In genomic region chr13:20375871-20376270, GRCh38 we compare ENCODE assay signal across 24 cellular contexts.
"Had no signal": no experiment of that assay in that cellular context is flagged by ENCODE, and none has a peak within 500 bp of the region (broad histone marks: within the 10 kb centered on the region; RNA-seq: fewer than 3 reads in every experiment).

No MANE protein-coding gene starts in this region.

- H3K36me3 Mint-ChIP-seq: naive thymus-derived CD4-positive, alpha-beta T cell; natural killer cell; neural progenitor cell; stimulated activated effector memory CD8-positive, alpha-beta T cell treated with anti-CD3 and anti-CD28 coated beads, Interleukin-12 subunit alpha, Interleukin-12 subunit beta, amount 100 ng/mL, for 72 hours had no signal

- ATAC-seq: naive thymus-derived CD4-positive, alpha-beta T cell; natural killer cell; pancreas; right cardiac atrium; right lobe of liver; stimulated activated effector memory CD8-positive, alpha-beta T cell treated with anti-CD3 and anti-CD28 coated beads, Interleukin-12 subunit alpha, Interleukin-12 subunit beta, amount 100 ng/mL, for 72 hours; stimulated activated naive CD8-positive, alpha-beta T cell treated with anti-CD3 and anti-CD28 coated beads, Interleukin-15, amount 100 ng/mL, for 72 hours; stimulated activated naive CD8-positive, alpha-beta T cell treated with anti-CD3 and anti-CD28 coated beads, Interleukin-15, Interleukin-2, amounts not matched to agents 100 U/mL and 50 U/mL, for 24 hours had no signal

- H3K4me3 Mint-ChIP-seq: naive thymus-derived CD4-positive, alpha-beta T cell; natural killer cell; nephron; neural progenitor cell; stimulated activated effector memory CD8-positive, alpha-beta T cell treated with anti-CD3 and anti-CD28 coated beads, Interleukin-12 subunit alpha, Interleukin-12 subunit beta, amount 100 ng/mL, for 72 hours; stimulated activated naive CD8-positive, alpha-beta T cell treated with anti-CD3 and anti-CD28 coated beads, Interleukin-15, amount 100 ng/mL, for 72 hours had no signal

- H3K4me1 Mint-ChIP-seq: natural killer cell; nephron; stimulated activated effector memory CD8-positive, alpha-beta T cell treated with anti-CD3 and anti-CD28 coated beads, Interleukin-12 subunit alpha, Interleukin-12 subunit beta, amount 100 ng/mL, for 72 hours; stimulated activated naive CD8-positive, alpha-beta T cell treated with anti-CD3 and anti-CD28 coated beads, Interleukin-15, amount 100 ng/mL, for 72 hours had no signal

- H3K9me3 Mint-ChIP-seq: naive thymus-derived CD4-positive, alpha-beta T cell; natural killer cell; nephron; neural progenitor cell; stimulated activated effector memory CD8-positive, alpha-beta T cell treated with anti-CD3 and anti-CD28 coated beads, Interleukin-12 subunit alpha, Interleukin-12 subunit beta, amount 100 ng/mL, for 72 hours; stimulated activated naive CD8-positive, alpha-beta T cell treated with anti-CD3 and anti-CD28 coated beads, Interleukin-15, amount 100 ng/mL, for 72 hours had no signal

- H3K27me3 Mint-ChIP-seq: stimulated activated naive CD8-positive, alpha-beta T cell treated with anti-CD3 and anti-CD28 coated beads, Interleukin-15, amount 100 ng/mL, for 72 hours had no signal

- H3K27ac Mint-ChIP-seq: natural killer cell; nephron; neural progenitor cell; stimulated activated effector memory CD8-positive, alpha-beta T cell treated with anti-CD3 and anti-CD28 coated beads, Interleukin-12 subunit alpha, Interleukin-12 subunit beta, amount 100 ng/mL, for 72 hours; stimulated activated naive CD8-positive, alpha-beta T cell treated with anti-CD3 and anti-CD28 coated beads, Interleukin-15, amount 100 ng/mL, for 72 hours had no signal

- DNase-seq: naive thymus-derived CD4-positive, alpha-beta T cell; natural killer cell; occipital lobe; pancreas; retina; right cardiac atrium; right lobe of liver; sigmoid colon; small intestine; stimulated activated CD4-positive, alpha-beta T cell treated with anti-CD3 and anti-CD28 coated beads, Interleukin-15, amount 100 ng/mL, for 24 hours; stimulated activated CD4-positive, alpha-beta T cell treated with anti-CD3 and anti-CD28 coated beads, Interleukin-2, amount 100 ng/mL, for 24 hours; stimulated activated CD4-positive, alpha-beta T cell treated with anti-CD3 and anti-CD28 coated beads, Interleukin-2, amount 100 ng/mL, for 48 hours; stimulated activated CD4-positive, alpha-beta T cell treated with anti-CD3 and anti-CD28 coated beads, Interleukin-4, amount 100 ng/mL, for 24 hours; stimulated activated naive CD4-positive, alpha-beta T cell; stimulated activated naive CD8-positive, alpha-beta T cell treated with anti-CD3 and anti-CD28 coated beads, Interleukin-15, amount 100 ng/mL, for 72 hours; stimulated activated naive CD8-positive, alpha-beta T cell treated with anti-CD3 and anti-CD28 coated beads, Interleukin-15, Interleukin-2, amounts not matched to agents 100 U/mL and 50 U/mL, for 24 hours; substantia nigra; testis; tibial artery; transverse colon; upper lobe of left lung had no signal
